24 cellular contexts compared by ENCODE assay signal in the genomic region with DNA sequence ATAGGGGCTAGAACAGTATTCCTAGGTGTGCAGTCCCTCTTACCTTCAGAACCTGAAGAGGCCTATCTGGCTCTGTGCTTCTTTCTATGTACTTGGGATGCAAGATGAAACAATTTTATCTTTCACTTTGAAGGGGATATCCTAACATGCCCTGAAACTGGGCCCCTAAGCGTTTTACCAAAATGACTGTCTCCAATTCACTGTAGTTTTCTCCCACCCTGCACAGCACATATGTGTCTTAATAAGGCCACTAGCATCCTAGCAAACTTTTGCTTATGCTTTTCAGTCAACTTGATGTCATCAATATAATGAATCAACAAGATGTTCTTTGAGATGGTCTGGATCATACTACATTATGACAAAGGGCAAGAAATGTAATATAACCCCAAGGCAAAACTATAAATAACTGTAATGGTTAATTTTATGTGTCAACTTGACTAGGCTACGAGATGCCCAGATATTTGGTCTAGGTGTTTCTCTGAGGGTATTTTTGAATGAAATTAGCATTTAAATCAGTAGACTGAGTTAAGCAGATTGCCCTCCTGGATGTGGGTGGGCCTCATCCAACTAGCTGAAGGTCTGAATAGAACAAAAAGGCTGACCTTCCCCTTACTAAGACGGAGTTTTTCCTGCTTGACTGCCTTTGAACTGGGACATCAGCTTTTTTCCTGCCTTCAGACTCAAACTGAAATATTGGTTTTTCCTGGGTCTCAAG. TPM values are rescaled to one million over a fixed set of nuclear protein-coding genes. Genes with fewer than 3 reads are reported as not detected.
DNase-seq lines count a peak whose midpoint lies in the region; ATAC-seq, FAIRE-seq and TF ChIP-seq lines count a peak whose summit lies in the region.
"Had no signal": no experiment of that assay in that cellular context is flagged by ENCODE, and none has a peak within 500 bp of the region (broad histone marks: within the 10 kb centered on the region; RNA-seq: fewer than 3 reads in every experiment).

No MANE protein-coding gene starts in this region.

- 3% methylated on average over 3 of the region's 3 CpGs for WGBS in K562 (ENCODE audit: insufficient coverage, low coverage, missing lambda C conversion rate)

- H3K27me3 ChIP-seq in K562 (ENCODE audit: control insufficient read depth in 2 of 2, insufficient read depth in 2 of 2, low read length in 2 of 2), result peaks cover 26 to 31% of the 10 kb centered on the region in 2 experiments; a peak in 4 of 5 replicates
- H3K27me3 ChIP-seq in vagina, result no peaks in the 10 kb centered on the region
- no peaks in the 10 kb centered on the region for H3K27me3 ChIP-seq in Karpas-422 (ENCODE audit: low read length)
- H3K27me3 ChIP-seq: BLaER1 had no signal

- in situ Hi-C loops in K562 (cut with MboI), result no loop called here

- no peak for TF ChIP-seq RAD21 in K562 (CRISPR knock-in tag; conservative IDR thresholded peaks at IDR 0.05 in 1 of 2, IDR thresholded peaks at IDR 0.05 in 1 of 2)

- H3K4me3 ChIP-seq in K562 (no peak overlapping the region), vagina (no peak overlapping the region), Karpas-422 (ENCODE audit: low read length) (no peak overlapping the region)
- H3K4me3 ChIP-seq: BLaER1, GM23338 had no signal

- H3K9ac ChIP-seq in K562 (ENCODE audit: insufficient read depth in 1 of 2, low read depth in 2 of 2, low read length in 2 of 2) (no peak overlapping the region), Karpas-422 (ENCODE audit: low read length) (no peak overlapping the region)
- H3K9ac ChIP-seq: BLaER1 had no signal

- H4K20me1 ChIP-seq in K562 (replicated peaks; ENCODE audit: control insufficient read depth, insufficient read depth, low read length), result no peaks in the 10 kb centered on the region
- H4K20me1 ChIP-seq in Karpas-422 (ENCODE audit: insufficient read depth, low read depth, low read length), result no peaks in the 10 kb centered on the region
- H4K20me1 ChIP-seq: BLaER1 had no signal

- H3K27ac ChIP-seq in K562 (ENCODE audit: extremely low read depth, low read depth, low read length) (no peak overlapping the region), vagina (no peak overlapping the region), Karpas-422 (ENCODE audit: low read length) (no peak overlapping the region)
- H3K27ac ChIP-seq: 22Rv1, BLaER1, C4-2B had no signal

- no peak overlapping the region for H3K4me3 Mint-ChIP-seq in activated CD4-positive, alpha-beta T cell treated with anti-CD3 and anti-CD28 coated beads for 36 hours
- no peak overlapping the region for H3K4me3 Mint-ChIP-seq in stimulated activated naive CD8-positive, alpha-beta T cell treated with anti-CD3 and anti-CD28 coated beads, Interleukin-15, amount 100 ng/mL, for 72 hours
- H3K4me3 Mint-ChIP-seq in stimulated activated effector memory CD8-positive, alpha-beta T cell treated with anti-CD3 and anti-CD28 coated beads, Interleukin-12 subunit alpha, Interleukin-12 subunit beta, amount 100 ng/mL, for 72 hours, result no peak overlapping the region
- H3K4me3 Mint-ChIP-seq: B cell; CD4-positive, CD25-positive, alpha-beta regulatory T cell; CD8-positive, alpha-beta T cell; GM23338; H9; HFFc6 had no signal

- H3K9me3 ChIP-seq in K562 (replicated peaks; ENCODE audit: control insufficient read depth, insufficient read depth, low read depth, low read length) (no peaks in the 10 kb centered on the region), vagina (no peaks in the 10 kb centered on the region), Karpas-422 (ENCODE audit: low read length) (no peaks in the 10 kb centered on the region)
- H3K9me3 ChIP-seq: BLaER1, Caco-2 had no signal

- H2AFZ ChIP-seq in K562 (ENCODE audit: low read depth, low read length), result no peak overlapping the region
- no peak overlapping the region for H2AFZ ChIP-seq in Karpas-422 (ENCODE audit: low read length)
- H2AFZ ChIP-seq: GM23338 had no signal

- no peak overlapping the region for H3K27ac Mint-ChIP-seq in activated CD4-positive, alpha-beta T cell treated with anti-CD3 and anti-CD28 coated beads for 36 hours
- H3K27ac Mint-ChIP-seq in stimulated activated naive CD8-positive, alpha-beta T cell treated with anti-CD3 and anti-CD28 coated beads, Interleukin-15, amount 100 ng/mL, for 72 hours, result no peak overlapping the region
- no peak overlapping the region for H3K27ac Mint-ChIP-seq in stimulated activated effector memory CD8-positive, alpha-beta T cell treated with anti-CD3 and anti-CD28 coated beads, Interleukin-12 subunit alpha, Interleukin-12 subunit beta, amount 100 ng/mL, for 72 hours
- H3K27ac Mint-ChIP-seq: B cell; CD8-positive, alpha-beta T cell; GM23338; H9; HFFc6 had no signal

- FAIRE-seq in K562 (lab: Jason Lieb, UNC), result no peak
- FAIRE-seq: A204.1, G401.6, GM12891 had no signal

- H3K4me1 ChIP-seq in K562 (replicated peaks in 1 of 2; ENCODE audit: control insufficient read depth in 2 of 2, insufficient read depth in 2 of 2, low read length in 2 of 2) (no peaks in the 10 kb centered on the region), vagina (no peaks in the 10 kb centered on the region), Karpas-422 (ENCODE audit: low read length) (peaks cover 48% of the 10 kb centered on the region)
- H3K4me1 ChIP-seq: BLaER1, Caco-2 had no signal

- intact Hi-C loops in activated CD4-positive, alpha-beta T cell treated with anti-CD3 and anti-CD28 coated beads for 36 hours (cut with DNase I, micrococcal nuclease), result no loop called here
- intact Hi-C loops in K562 (cut with micrococcal nuclease), result no loop called here
- intact Hi-C loops in vagina (cut with DNase I), result no loop called here

- H3K9me3 Mint-ChIP-seq in activated CD4-positive, alpha-beta T cell treated with anti-CD3 and anti-CD28 coated beads for 36 hours (ENCODE audit: low read depth), result no peaks in the 10 kb centered on the region
- H3K9me3 Mint-ChIP-seq in stimulated activated naive CD8-positive, alpha-beta T cell treated with anti-CD3 and anti-CD28 coated beads, Interleukin-15, amount 100 ng/mL, for 72 hours, result no peaks in the 10 kb centered on the region
- H3K9me3 Mint-ChIP-seq in stimulated activated effector memory CD8-positive, alpha-beta T cell treated with anti-CD3 and anti-CD28 coated beads, Interleukin-12 subunit alpha, Interleukin-12 subunit beta, amount 100 ng/mL, for 72 hours, result no peaks in the 10 kb centered on the region
- H3K9me3 Mint-ChIP-seq: CD8-positive, alpha-beta T cell; GM23338; H9; HFFc6 had no signal

- no peak for DNase-seq in activated CD4-positive, alpha-beta T cell treated with anti-CD3 and anti-CD28 coated beads for 36 hours
- no peak for DNase-seq in activated CD4-positive, alpha-beta T cell treated with anti-CD3 and anti-CD28 coated beads for 48 hours
- no peak for DNase-seq in stimulated activated naive CD8-positive, alpha-beta T cell treated with anti-CD3 and anti-CD28 coated beads, Interleukin-15, amount 100 ng/mL, for 72 hours
- no peak for DNase-seq in stimulated activated naive CD8-positive, alpha-beta T cell treated with anti-CD3 and anti-CD28 coated beads, Interleukin-15, Interleukin-2, amounts not matched to agents 100 U/mL and 50 U/mL, for 24 hours
- DNase-seq in K562 (ENCODE audit: extremely low read depth in 1 of 4, low spot score in 3 of 4) (no peak), vagina (ENCODE audit: extremely low spot score in 2 of 2) (no peak), Karpas-422 (no peak)
- DNase-seq in stimulated activated effector memory CD8-positive, alpha-beta T cell treated with anti-CD3 and anti-CD28 coated beads, Interleukin-12 subunit alpha, Interleukin-12 subunit beta, amount 100 ng/mL, for 72 hours (ENCODE audit: low spot score in 2 of 2), result no peak
- DNase-seq: Caco-2; CD4-positive, CD25-positive, alpha-beta regulatory T cell; CD8-positive, alpha-beta T cell; DMS153; DND-41; H9; HFFc6 had no signal

- TF ChIP-seq CTCF in K562 (IDR thresholded peaks at IDR 0.05 in 2 of 3, conservative IDR thresholded peaks at IDR 0.05 in 1 of 3; ENCODE audit: insufficient read depth in 2 of 3, low read depth in 1 of 3, low read length in 3 of 3), result no peak
- TF ChIP-seq CTCF in vagina (IDR thresholded peaks at IDR 0.05), result no peak

- H3K79me2 ChIP-seq in K562 (ENCODE audit: control insufficient read depth, insufficient read depth, low read length) (no peaks in the 10 kb centered on the region), Karpas-422 (ENCODE audit: low read length) (no peaks in the 10 kb centered on the region)

- H3K4me2 ChIP-seq in K562 (ENCODE audit: insufficient read depth, low read length), result no peak overlapping the region
- no peak overlapping the region for H3K4me2 ChIP-seq in Karpas-422 (ENCODE audit: low read depth, low read length, poor library complexity, severe bottlenecking)
- H3K4me2 ChIP-seq: BLaER1, GM23338 had no signal

- TF ChIP-seq EP300 in K562 (IDR thresholded peaks at IDR 0.05; ENCODE audit: low read length), result no peak

- BruUV-seq in K562 (replicated peaks; lab: Mats Ljungman, UMichigan), result no TSS peak

- no peaks in the 10 kb centered on the region for H3K9me1 ChIP-seq in K562 (ENCODE audit: control insufficient read depth, insufficient read depth, low read length)

- POLR2A ChIA-PET in activated CD4-positive, alpha-beta T cell treated with anti-CD3 and anti-CD28 coated beads for 36 hours (lab: Charles Lee), result no interaction called here
- POLR2A ChIA-PET in K562 (lab: Yijun Ruan, JAX), result interaction anchor here (1.5 to 1.6 kb wide), 2 partner anchors 10 to 57 kb away, joined by 3 read pairs; no protein-coding TSS in a partner anchor

- H3K36me3 Mint-ChIP-seq in activated CD4-positive, alpha-beta T cell treated with anti-CD3 and anti-CD28 coated beads for 36 hours (ENCODE audit: low read depth), result no peaks in the 10 kb centered on the region
- H3K36me3 Mint-ChIP-seq in stimulated activated effector memory CD8-positive, alpha-beta T cell treated with anti-CD3 and anti-CD28 coated beads, Interleukin-12 subunit alpha, Interleukin-12 subunit beta, amount 100 ng/mL, for 72 hours, result no peaks in the 10 kb centered on the region
- H3K36me3 Mint-ChIP-seq: CD4-positive, CD25-positive, alpha-beta regulatory T cell; CD8-positive, alpha-beta T cell had no signal

- no peak for TF ChIP-seq POLR2A in K562 (conservative IDR thresholded peaks at IDR 0.05)
- no peak for TF ChIP-seq POLR2A in vagina (IDR thresholded peaks at IDR 0.05)

- H3K27me3 Mint-ChIP-seq in activated CD4-positive, alpha-beta T cell treated with anti-CD3 and anti-CD28 coated beads for 36 hours, result peaks cover 9% of the 10 kb centered on the region
- peaks cover 8% of the 10 kb centered on the region for H3K27me3 Mint-ChIP-seq in stimulated activated naive CD8-positive, alpha-beta T cell treated with anti-CD3 and anti-CD28 coated beads, Interleukin-15, amount 100 ng/mL, for 72 hours

- no peaks in the 10 kb centered on the region for H3K4me1 Mint-ChIP-seq in activated CD4-positive, alpha-beta T cell treated with anti-CD3 and anti-CD28 coated beads for 36 hours
- no peaks in the 10 kb centered on the region for H3K4me1 Mint-ChIP-seq in stimulated activated naive CD8-positive, alpha-beta T cell treated with anti-CD3 and anti-CD28 coated beads, Interleukin-15, amount 100 ng/mL, for 72 hours
- no peaks in the 10 kb centered on the region for H3K4me1 Mint-ChIP-seq in stimulated activated effector memory CD8-positive, alpha-beta T cell treated with anti-CD3 and anti-CD28 coated beads, Interleukin-12 subunit alpha, Interleukin-12 subunit beta, amount 100 ng/mL, for 72 hours
- H3K4me1 Mint-ChIP-seq: B cell; CD4-positive, CD25-positive, alpha-beta regulatory T cell; H9 had no signal

- ATAC-seq in activated CD4-positive, alpha-beta T cell treated with anti-CD3 and anti-CD28 coated beads for 36 hours, result peak; percentile 39
- peak; percentile 61 for ATAC-seq in stimulated activated naive CD8-positive, alpha-beta T cell treated with anti-CD3 and anti-CD28 coated beads, Interleukin-15, amount 100 ng/mL, for 72 hours
- no peak for ATAC-seq in stimulated activated naive CD8-positive, alpha-beta T cell treated with anti-CD3 and anti-CD28 coated beads, Interleukin-15, Interleukin-2, amounts not matched to agents 100 U/mL and 50 U/mL, for 24 hours
- ATAC-seq in K562, result no peak
- ATAC-seq in stimulated activated effector memory CD8-positive, alpha-beta T cell treated with anti-CD3 and anti-CD28 coated beads, Interleukin-12 subunit alpha, Interleukin-12 subunit beta, amount 100 ng/mL, for 72 hours, result peak; percentile 68
- ATAC-seq: CD8-positive, alpha-beta T cell; GM23338; HCT116 had no signal

- no peaks in the 10 kb centered on the region for H3K9me2 ChIP-seq in Karpas-422 (replicated peaks; ENCODE audit: insufficient read depth, low read length)

- CTCF ChIA-PET in activated CD4-positive, alpha-beta T cell treated with anti-CD3 and anti-CD28 coated beads for 36 hours (lab: Charles Lee), result no interaction called here
- CTCF ChIA-PET in K562 (lab: Yijun Ruan, JAX; ENCODE audit: low intra/inter-chr PET ratio), result no interaction called here

- H3K36me3 ChIP-seq in K562 (ENCODE audit: control insufficient read depth, insufficient read depth, low read length) (no peaks in the 10 kb centered on the region), vagina (no peaks in the 10 kb centered on the region), Karpas-422 (ENCODE audit: insufficient read depth, low read length) (no peaks in the 10 kb centered on the region; the same call in 1 of the 2 replicates)
- H3K36me3 ChIP-seq: BLaER1 had no signal

RNA-seq across cellular contexts. Expression of a gene that starts 9.2 kb away (rescaled TPM):
- total RNA-seq in activated CD4-positive, alpha-beta T cell treated with anti-CD3 and anti-CD28 coated beads for 36 hours, result under 1 TPM; 0.63 to 0.69 TPM
- 0.05 TPM in 1 of 2 replicates, not detected in the other for total RNA-seq in K562 (2011; cell fraction: chromatin; rRNA removed; ENCODE audit: low replicate concordance)
- total RNA-seq in K562 (2011; cell fraction: nucleolus; rRNA removed), result 0.17 TPM in 1 of 2 replicates, not detected in the other
- not detected in 2 replicates for total RNA-seq in K562 (2011; cell fraction: nucleoplasm; rRNA removed)
- under 0.01 and 0.08 TPM in 2 replicates for total RNA-seq in K562 (2014; rRNA removed)
- 0.04 TPM in 1 of 2 replicates, not detected in the other for total RNA-seq in K562 (2014; rRNA removed; fragmentation: Illumina TruSeq; extraction: Trizol)
- total RNA-seq in K562 (2015; rRNA removed; fragmentation: Illumina TruSeq; extraction: Trizol), result 0.04 TPM in 2 replicates
- total RNA-seq in K562 (2021), result 0.07 and 0.22 TPM in 2 replicates
- 0.01 TPM in 1 of 2 replicates, not detected in the other for polyA plus RNA-seq in K562 (2011; rRNA removed)
- polyA plus RNA-seq in K562 (2011; cell fraction: cytosol; rRNA removed), result 0.03 and 0.04 TPM in 2 replicates
- polyA plus RNA-seq in K562 (2011; cell fraction: nucleus; rRNA removed), result 0.03 and 0.06 TPM in 2 replicates
- 0.07 and 0.26 TPM in 2 replicates for polyA plus RNA-seq in K562 (2012)
- polyA plus RNA-seq in K562 (2014; fragmentation: Illumina TruSeq; extraction: Trizol), result 0.03 TPM in 1 of 2 replicates, not detected in the other
- not detected for polyA plus RNA-seq in K562 (2014; fragmentation: Nextera tagmentation; extraction: Ambion mirVana)
- 0.03 TPM in 1 of 2 replicates, not detected in the other for polyA plus RNA-seq in K562 (2014; rRNA removed)
- polyA minus RNA-seq in K562 (2011; rRNA and poly(A)+ RNA removed), result 0.11 and 0.12 TPM in 2 replicates
- polyA minus RNA-seq in K562 (2011; cell fraction: cytosol; rRNA and poly(A)+ RNA removed), result not detected in 2 replicates
- polyA minus RNA-seq in K562 (2011; cell fraction: nucleus; rRNA and poly(A)+ RNA removed), result under 0.01 and 0.13 TPM in 2 replicates
- total RNA-seq in vagina, result 2.7 TPM
- 0.04 TPM in 2 replicates for total RNA-seq in Karpas-422 (2014; rRNA removed; shearing (Covaris generic); ENCODE audit: low replicate concordance)

Comparison
In these comparisons a context has a peak if more than half of its experiments do, and no peak if none do; other contexts are left out.
1. ATAC-seq: peak in activated CD4-positive, alpha-beta T cell treated with anti-CD3 and anti-CD28 coated beads for 36 hours (single experiment), stimulated activated naive CD8-positive, alpha-beta T cell treated with anti-CD3 and anti-CD28 coated beads, Interleukin-15, amount 100 ng/mL, for 72 hours (single experiment) and stimulated activated effector memory CD8-positive, alpha-beta T cell treated with anti-CD3 and anti-CD28 coated beads, Interleukin-12 subunit alpha, Interleukin-12 subunit beta, amount 100 ng/mL, for 72 hours (single experiment); none in stimulated activated naive CD8-positive, alpha-beta T cell treated with anti-CD3 and anti-CD28 coated beads, Interleukin-15, Interleukin-2, amounts not matched to agents 100 U/mL and 50 U/mL, for 24 hours (single experiment) and K562 (single experiment).